6 cellular contexts compared by ENCODE assay signal in the genomic region with DNA sequence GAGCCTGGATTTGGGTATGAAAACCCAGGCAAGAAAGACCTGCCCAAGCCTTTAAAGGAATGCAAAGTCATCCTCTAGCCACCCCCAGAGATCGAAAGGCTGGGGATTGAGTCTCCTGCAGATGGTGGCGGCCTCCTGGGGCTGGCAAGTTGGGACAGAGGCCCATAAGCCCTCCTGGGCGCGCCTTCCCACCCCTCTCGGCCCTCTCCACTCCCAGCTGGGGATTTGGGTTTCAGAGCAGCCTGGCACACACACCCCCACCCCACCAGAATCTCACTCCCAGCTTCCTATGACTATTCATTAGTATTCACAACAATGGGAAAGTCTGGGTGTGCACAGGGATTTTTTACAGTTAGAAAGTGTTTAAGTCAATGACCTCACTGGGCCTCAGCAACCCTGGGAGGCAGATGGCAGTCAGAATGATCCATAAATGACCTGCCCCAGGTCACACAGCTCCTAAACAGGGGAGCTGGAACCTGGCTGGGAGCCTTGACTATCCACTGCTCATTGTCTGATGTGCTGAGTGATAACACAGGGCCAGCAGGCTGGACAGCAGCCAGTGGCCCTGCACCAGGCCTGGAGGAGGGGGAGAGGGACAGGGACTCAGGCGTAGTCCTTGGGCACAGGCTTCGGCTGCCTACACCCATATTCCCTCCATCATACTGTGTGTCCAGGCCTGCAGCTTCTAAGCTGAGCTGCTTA. TPM values are rescaled to one million over a fixed set of nuclear protein-coding genes. Genes with fewer than 3 reads are reported as not detected.
DNase-seq lines count a peak whose midpoint lies in the region; ATAC-seq lines count a peak whose summit lies in the region.

No MANE protein-coding gene starts in this region.

- H3K27me3 ChIP-seq in duodenal mucosa (ENCODE audit: control insufficient read depth in 1 of 2, insufficient read depth in 2 of 2, low read length in 2 of 2): no peaks in the 10 kb centered on the region

- H3K4me3 ChIP-seq in duodenal mucosa (ENCODE audit: low read depth in 1 of 2, low read length in 2 of 2): peak overlapping the region in 1 of 2 donors; percentile 53

- peaks cover 7 to 18% of the 10 kb centered on the region in 2 donors for H3K36me3 ChIP-seq in duodenal mucosa (ENCODE audit: control insufficient read depth in 1 of 2, insufficient read depth in 2 of 2, low read length in 2 of 2)

- ATAC-seq in sciatic nerve (peak; percentile 20), GM18498 (IDR thresholded peaks at IDR 0.05; ENCODE audit: unreplicated experiment) (no peak)

- H3K9me3 ChIP-seq in duodenal mucosa (ENCODE audit: control insufficient read depth in 1 of 2, low read length in 2 of 2): no peaks in the 10 kb centered on the region

- intact Hi-C loops in sciatic nerve (cut with DNase I): no loop called here

- peak overlapping the region; percentile 5 for H3K27ac ChIP-seq in duodenal mucosa (ENCODE audit: low read depth, low read length)

- peak overlapping the region; percentile 44 to 57 for H3K9ac ChIP-seq in duodenal mucosa (ENCODE audit: low read depth in 1 of 2, low read length in 2 of 2)

- peak; percentile 78 for DNase-seq in NCI-H524 treated with DMSO at 0.1 percent for 48 hours (lab: John Stamatoyannopoulos, UW)
- DNase-seq in sciatic nerve (ENCODE audit: low spot score): no peak
- no peak for DNase-seq in effector CD8-positive, alpha-beta T cell (lab: John Stamatoyannopoulos, UW)
- DNase-seq in NCI-H1436 treated with DMSO at 0.1 percent for 48 hours (lab: John Stamatoyannopoulos, UW): no peak

- peaks cover 85 to 89% of the 10 kb centered on the region in 2 donors for H3K4me1 ChIP-seq in duodenal mucosa (ENCODE audit: control insufficient read depth in 1 of 2, insufficient read depth in 2 of 2, low read length in 2 of 2)

RNA-seq across cellular contexts. Expression of a gene that starts 12.1 kb away (rescaled TPM):
- 39.0 TPM for total RNA-seq in sciatic nerve

RNA-seq across cellular contexts. Expression of a gene that starts 15.6 kb away (rescaled TPM):
- 50.3 TPM for total RNA-seq in sciatic nerve

RNA-seq across cellular contexts. Expression of a gene that starts 23.5 kb away (rescaled TPM):
- 3.6 TPM for total RNA-seq in sciatic nerve

RNA-seq across cellular contexts. Expression of a gene that starts 47.8 kb away (rescaled TPM):
- 2.5 TPM for total RNA-seq in sciatic nerve
